Comparison of ENCODE assay signal across 15 cellular contexts in the genomic region with DNA sequence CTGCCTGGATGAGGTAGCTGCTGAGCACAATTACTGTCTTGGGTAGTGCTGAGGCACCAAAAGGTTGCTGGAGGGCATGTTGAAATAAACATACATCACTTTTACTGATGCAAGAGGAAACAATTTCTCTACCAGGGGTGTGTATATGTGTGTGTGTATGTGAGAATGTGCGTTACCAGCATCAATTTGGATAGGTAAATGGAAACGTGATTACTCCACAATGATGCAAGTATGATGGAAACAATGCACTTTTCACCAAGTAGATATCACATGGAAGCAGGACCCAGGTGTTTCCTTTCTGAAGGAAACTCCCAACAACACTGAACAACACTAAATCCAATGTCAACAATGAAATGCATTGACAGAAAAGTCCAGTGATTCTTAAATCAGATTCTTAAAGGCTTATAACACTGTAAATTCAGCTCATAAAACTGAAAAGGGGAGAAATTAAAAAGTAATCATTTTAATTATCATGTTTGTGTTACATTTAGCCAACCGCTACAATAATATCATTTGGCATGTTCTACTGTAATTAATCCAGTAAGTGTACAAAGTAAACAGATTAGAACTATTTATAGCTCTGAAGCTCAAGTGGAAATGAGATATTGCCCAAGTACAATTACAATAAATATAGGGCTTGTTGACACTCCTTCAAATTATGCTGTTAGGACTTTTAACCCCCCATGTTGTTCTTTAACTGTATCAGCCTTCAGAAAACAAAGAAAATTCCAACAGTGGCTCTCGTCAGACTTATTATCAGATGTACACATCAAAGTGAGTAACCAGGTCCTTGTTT. TPM values are rescaled to one million over a fixed set of nuclear protein-coding genes. Genes with fewer than 3 reads are reported as not detected.
A peak's percentile ranks its signal among the peaks of the same experiment; 100 is the strongest.
DNase-seq lines count a peak whose midpoint lies in the region; ATAC-seq, FAIRE-seq and TF ChIP-seq lines count a peak whose summit lies in the region.
"Had no signal": no experiment of that assay in that cellular context is flagged by ENCODE, and none has a peak within 500 bp of the region (broad histone marks: within the 10 kb centered on the region; RNA-seq: fewer than 3 reads in every experiment).

No MANE protein-coding gene starts in this region.

- no peak overlapping the region for H4K8ac ChIP-seq in trophoblast cell (ENCODE audit: low read depth, low read length)

- CTCF ChIA-PET in HEK293T (lab: Yijun Ruan, JAX), result interaction anchor here (0.6 to 1.2 kb wide), 2 partner anchors 188 to 247 kb away, joined by 3 to 4 read pairs; no protein-coding TSS in a partner anchor

- H3K18ac ChIP-seq in trophoblast cell (ENCODE audit: low read length), result no peak overlapping the region

- H2AFZ ChIP-seq in trophoblast cell (ENCODE audit: insufficient read depth, low read length, poor library complexity), result no peak overlapping the region

- no peak overlapping the region for H3K4ac ChIP-seq in trophoblast cell (ENCODE audit: low read depth, low read length)

- no CpG with 5 or more reads among the region's 4 CpGs for WGBS in trophoblast cell (ENCODE audit: extremely low coverage, insufficient coverage, insufficient read length)

- H4K12ac ChIP-seq in trophoblast cell (ENCODE audit: low read depth, low read length), result no peak overlapping the region

- no peak overlapping the region for H3K23ac ChIP-seq in trophoblast cell (ENCODE audit: low read length)

- H3K36me3 ChIP-seq in trophoblast cell (ENCODE audit: control insufficient read depth in 1 of 2, insufficient read depth in 2 of 2, low read length in 2 of 2), result no peaks in the 10 kb centered on the region

- no peak for TF ChIP-seq CTCF in chondrocyte (IDR thresholded peaks at IDR 0.05)

- no peak overlapping the region for H2BK120ac ChIP-seq in trophoblast cell (ENCODE audit: insufficient read depth, low read length, poor library complexity)

- H2BK5ac ChIP-seq in trophoblast cell (ENCODE audit: low read depth, low read length, poor library complexity), result no peak overlapping the region

- no peak overlapping the region for H3K4me3 ChIP-seq in trophoblast cell (ENCODE audit: low read depth, low read length)

- peaks cover 3% of the 10 kb centered on the region for H3K27me3 Mint-ChIP-seq in chondrocyte (ENCODE audit: low read depth)

- ATAC-seq in HG03439 (IDR thresholded peaks at IDR 0.05; ENCODE audit: unreplicated experiment), result no peak
- ATAC-seq: activated naive CD8-positive, alpha-beta T cell treated with anti-CD3 and anti-CD28 coated beads, Interleukin-2, amount 50 U/mL, for 24 hours; activated T-cell treated with anti-CD3 and anti-CD28 coated beads, Interleukin-2, amount 50 U/mL, for 72 hours; left colon had no signal

- DNase-seq in HEK293T (ENCODE audit: extremely low spot score) (no peak), NCI-H226 (peak; percentile 16), trophoblast cell (peak; percentile 66 to 86), chondrocyte (ENCODE audit: low spot score) (no peak), AG20443 (ENCODE audit: low spot score) (no peak), caudate nucleus (lab: John Stamatoyannopoulos, UW) (no peak)
- DNase-seq: activated CD4-positive, alpha-beta T cell treated with anti-CD3 and anti-CD28 coated beads, Interleukin-2, amount 50 U/mL, for 4 hours; activated naive CD8-positive, alpha-beta T cell treated with anti-CD3 and anti-CD28 coated beads, Interleukin-2, amount 50 U/mL, for 24 hours; activated T-cell treated with anti-CD3 and anti-CD28 coated beads, Interleukin-2, amount 50 U/mL, for 72 hours; left colon; MV-4-11; NCI-H446 had no signal

- H3K4me2 ChIP-seq in trophoblast cell (ENCODE audit: low read length), result no peak overlapping the region

- H2AK5ac ChIP-seq in trophoblast cell (ENCODE audit: low read length), result no peak overlapping the region

- H2BK12ac ChIP-seq in trophoblast cell (ENCODE audit: low read length), result no peak overlapping the region

- H3K9me3 Mint-ChIP-seq in chondrocyte (ENCODE audit: low read depth), result no peaks in the 10 kb centered on the region
- H3K9me3 Mint-ChIP-seq: activated naive CD8-positive, alpha-beta T cell treated with anti-CD3 and anti-CD28 coated beads, Interleukin-2, amount 50 U/mL, for 24 hours; activated T-cell treated with anti-CD3 and anti-CD28 coated beads, Interleukin-2, amount 50 U/mL, for 72 hours; IgD-negative memory B cell had no signal

- no peak overlapping the region for H3K27ac ChIP-seq in trophoblast cell (ENCODE audit: low read depth, low read length)
- H3K27ac ChIP-seq in caudate nucleus (ENCODE audit: low read depth, low read length), result no peak overlapping the region

- H3K14ac ChIP-seq in trophoblast cell (ENCODE audit: low read length), result no peak overlapping the region

- no peak overlapping the region for H3K4me3 Mint-ChIP-seq in chondrocyte (ENCODE audit: unreplicated experiment)
- H3K4me3 Mint-ChIP-seq: activated naive CD8-positive, alpha-beta T cell treated with anti-CD3 and anti-CD28 coated beads, Interleukin-2, amount 50 U/mL, for 24 hours; activated T-cell treated with anti-CD3 and anti-CD28 coated beads, Interleukin-2, amount 50 U/mL, for 72 hours; IgD-negative memory B cell had no signal

- H3K9ac ChIP-seq in trophoblast cell (ENCODE audit: low read length), result no peak overlapping the region

- H3K27ac Mint-ChIP-seq in chondrocyte (ENCODE audit: unreplicated experiment), result no peak overlapping the region
- H3K27ac Mint-ChIP-seq: activated naive CD8-positive, alpha-beta T cell treated with anti-CD3 and anti-CD28 coated beads, Interleukin-2, amount 50 U/mL, for 24 hours; activated T-cell treated with anti-CD3 and anti-CD28 coated beads, Interleukin-2, amount 50 U/mL, for 72 hours; IgD-negative memory B cell had no signal

- H4K91ac ChIP-seq in trophoblast cell (ENCODE audit: low read depth, low read length), result no peak overlapping the region

- H3K27me3 ChIP-seq in trophoblast cell (ENCODE audit: insufficient read depth, low read length), result no peaks in the 10 kb centered on the region

- FAIRE-seq in endometrium (lab: Jason Lieb, UNC), result peak; percentile 12

- POLR2A ChIA-PET in HEK293T (lab: Yijun Ruan, JAX), result interaction anchor here (0.6 kb wide), 1 partner anchor 562 kb away, joined by 3 read pairs; no protein-coding TSS in a partner anchor

- H3K79me2 ChIP-seq in trophoblast cell (ENCODE audit: control insufficient read depth, insufficient read depth, low read length, poor library complexity), result no peaks in the 10 kb centered on the region

- no peaks in the 10 kb centered on the region for H3K4me1 ChIP-seq in trophoblast cell (ENCODE audit: control insufficient read depth in 1 of 2, insufficient read depth in 2 of 2, low read length in 2 of 2)

- no peaks in the 10 kb centered on the region for H3K79me1 ChIP-seq in trophoblast cell (ENCODE audit: low read length)

- no peaks in the 10 kb centered on the region for H3K9me3 ChIP-seq in trophoblast cell (ENCODE audit: insufficient read depth, low read depth, low read length)

- peaks cover 5% of the 10 kb centered on the region for H3K4me1 Mint-ChIP-seq in chondrocyte (ENCODE audit: low read depth)

- no peaks in the 10 kb centered on the region for H3K36me3 Mint-ChIP-seq in chondrocyte (ENCODE audit: low read depth)
- H3K36me3 Mint-ChIP-seq: IgD-negative memory B cell had no signal

TF ChIP-seq in HEK293T, 16 proteins besides CTCF, POLR2A, EP300 and RAD21:
- TF ChIP-seq ARNT (IDR thresholded peaks at IDR 0.05), result peak; percentile 77
- no peak for TF ChIP-seq FOXK2 (IDR thresholded peaks at IDR 0.05)

RNA-seq across cellular contexts. Expression of a gene that starts 25.3 kb away (rescaled TPM):
- polyA plus RNA-seq in trophoblast cell (2013), result 53.5 and 56.6 TPM in 2 replicates
- total RNA-seq in chondrocyte, result 101 to 119 TPM (median 113 TPM) in 3 replicates

RNA-seq across cellular contexts. Expression of a gene that starts 25.5 kb away (rescaled TPM):
- polyA plus RNA-seq in trophoblast cell (2013), result 0.21 and 0.23 TPM in 2 replicates
- 0.48 to 1.5 TPM (median 1.3 TPM) in 3 replicates for total RNA-seq in chondrocyte
- polyA plus RNA-seq: IgD-negative memory B cell had no signal

Comparison
In these comparisons a context has a peak if more than half of its experiments do, and no peak if none do; other contexts are left out.
1. DNase-seq: peak in NCI-H226 (single experiment) and trophoblast cell (2 of 2); none in HEK293T (single experiment), chondrocyte (single experiment), AG20443 (single experiment) and caudate nucleus (0 of 61).